In genomic region chr10:121860810-121861209, GRCh38 we compare ENCODE assay signal across 29 cellular contexts.
DNase-seq lines count a peak whose midpoint lies in the region; ATAC-seq and TF ChIP-seq lines count a peak whose summit lies in the region.
"Had no signal": no experiment of that assay in that cellular context is flagged by ENCODE, and none has a peak within 500 bp of the region (broad histone marks: within the 10 kb centered on the region; RNA-seq: fewer than 3 reads in every experiment).

No MANE protein-coding gene starts in this region.

- DNase-seq in cardiac muscle cell (ENCODE audit: low read depth in 1 of 2, low spot score in 1 of 2) (no peak), right atrium auricular region (ENCODE audit: low spot score) (no peak), NCI-H2227 treated with DMSO at 0.1 percent for 48 hours (lab: John Stamatoyannopoulos, UW) (peak; percentile 51), endodermal cell (no peak), prostate gland (ENCODE audit: low spot score) (no peak)
- DNase-seq: ACHN; activated CD8-positive, alpha-beta memory T cell treated with anti-CD3 and anti-CD28 coated beads, Interleukin-2, amount 50 U/mL, for 48 hours; activated CD8-positive, alpha-beta T cell treated with anti-CD3 and anti-CD28 coated beads for 36 hours; activated naive CD4-positive, alpha-beta T cell treated with anti-CD3 and anti-CD28 coated beads for 36 hours; CD8-positive, alpha-beta T cell; DMS 273 treated with DMSO at 0.1 percent for 48 hours; foreskin fibroblast; left ventricle myocardium inferior; NCI-H1436 treated with DMSO at 0.1 percent for 48 hours; NCI-H226; PC-9; posterior cingulate gyrus; stimulated activated CD4-positive, alpha-beta T cell treated with anti-CD3 and anti-CD28 coated beads, Interleukin-4, amount 100 ng/mL, for 1 hour; T-helper 17 cell; tibial artery had no signal

- no peak for TF ChIP-seq POLR2A in prostate gland (IDR thresholded peaks at IDR 0.05)

- 81 to 96% methylated on average over 3 of the region's 3 CpGs for WGBS in endodermal cell (ENCODE audit: insufficient coverage in 1 of 2, insufficient read length in 1 of 2), 2 experiments
- WGBS in prostate gland = 61% methylated on average over 3 of the region's 3 CpGs

- no peak overlapping the region for H3K9ac ChIP-seq in endodermal cell (ENCODE audit: extremely low read depth, low read length, poor library complexity, severe bottlenecking)

- H3K4me3 ChIP-seq in cardiac muscle cell (no peak overlapping the region), right atrium auricular region (no peak overlapping the region), endodermal cell (ENCODE audit: low read length) (no peak overlapping the region), prostate gland (no peak overlapping the region)
- H3K4me3 ChIP-seq: esophagus muscularis mucosa, GM23338, left ventricle myocardium inferior, PC-9, tibial artery, vagina had no signal

- no peak for TF ChIP-seq CTCF in cardiac muscle cell (IDR thresholded peaks at IDR 0.05; ENCODE audit: low read depth, low read length)
- no peak for TF ChIP-seq CTCF in right atrium auricular region (IDR thresholded peaks at IDR 0.05)
- no peak for TF ChIP-seq CTCF in endodermal cell (conservative IDR thresholded peaks at IDR 0.05)
- no peak for TF ChIP-seq CTCF in prostate gland (IDR thresholded peaks at IDR 0.05)

- H3K9me3 ChIP-seq in cardiac muscle cell (ENCODE audit: low read depth) (no peaks in the 10 kb centered on the region), right atrium auricular region (no peaks in the 10 kb centered on the region), endodermal cell (ENCODE audit: control insufficient read depth, low read length) (peaks cover 37% of the 10 kb centered on the region), prostate gland (no peaks in the 10 kb centered on the region)
- H3K9me3 ChIP-seq: esophagus muscularis mucosa, left ventricle myocardium inferior, neutrophil, tibial artery, vagina had no signal

- H3K4me1 ChIP-seq in cardiac muscle cell (ENCODE audit: low read depth) = no peaks in the 10 kb centered on the region
- no peaks in the 10 kb centered on the region for H3K4me1 ChIP-seq in right atrium auricular region
- no peaks in the 10 kb centered on the region for H3K4me1 ChIP-seq in endodermal cell (ENCODE audit: control insufficient read depth, insufficient read depth, low read length)
- no peaks in the 10 kb centered on the region for H3K4me1 ChIP-seq in prostate gland (replicated peaks)
- H3K4me1 ChIP-seq: esophagus muscularis mucosa, left ventricle myocardium inferior, tibial artery, vagina had no signal

- H3K36me3 Mint-ChIP-seq in endodermal cell (ENCODE audit: low read depth) = peaks cover 57% of the 10 kb centered on the region

- H3K27me3 Mint-ChIP-seq in endodermal cell (ENCODE audit: insufficient read depth) = no peaks in the 10 kb centered on the region
- H3K27me3 Mint-ChIP-seq: activated CD8-positive, alpha-beta T cell treated with anti-CD3 and anti-CD28 coated beads for 36 hours; B cell; dendritic cell treated with granulocyte-macrophage colony-stimulating factor and Interleukin-4, amounts not matched to agents 40 ng/mL and 50 ng/mL, for 4 days; T-helper 17 cell had no signal

- H3K9me3 Mint-ChIP-seq in endodermal cell = peaks cover 18% of the 10 kb centered on the region
- H3K9me3 Mint-ChIP-seq: activated naive CD4-positive, alpha-beta T cell treated with anti-CD3 and anti-CD28 coated beads for 36 hours; dendritic cell treated with granulocyte-macrophage colony-stimulating factor and Interleukin-4, amounts not matched to agents 40 ng/mL and 50 ng/mL, for 4 days had no signal

- H3K4me1 Mint-ChIP-seq in endodermal cell = peaks cover 1% of the 10 kb centered on the region
- H3K4me1 Mint-ChIP-seq: GM23338 had no signal

- ATAC-seq in GM18502 (IDR thresholded peaks at IDR 0.05; ENCODE audit: poor library complexity, unreplicated experiment) = no peak
- no peak for ATAC-seq in GM21390 (IDR thresholded peaks at IDR 0.05; ENCODE audit: unreplicated experiment)
- no peak for ATAC-seq in HG03460 (IDR thresholded peaks at IDR 0.05; ENCODE audit: unreplicated experiment)
- ATAC-seq: activated CD8-positive, alpha-beta T cell treated with anti-CD3 and anti-CD28 coated beads for 36 hours; CD8-positive, alpha-beta T cell; GM23338; T-helper 17 cell had no signal

- no peaks in the 10 kb centered on the region for H3K36me3 ChIP-seq in cardiac muscle cell
- no peaks in the 10 kb centered on the region for H3K36me3 ChIP-seq in right atrium auricular region
- H3K36me3 ChIP-seq in endodermal cell (ENCODE audit: control insufficient read depth, insufficient read depth, low read length) = peaks cover 48% of the 10 kb centered on the region
- H3K36me3 ChIP-seq in prostate gland = no peaks in the 10 kb centered on the region

- no peak overlapping the region for H3K27ac Mint-ChIP-seq in endodermal cell
- H3K27ac Mint-ChIP-seq: activated CD8-positive, alpha-beta T cell treated with anti-CD3 and anti-CD28 coated beads for 36 hours; activated naive CD4-positive, alpha-beta T cell treated with anti-CD3 and anti-CD28 coated beads for 36 hours; B cell; CD8-positive, alpha-beta T cell; dendritic cell treated with granulocyte-macrophage colony-stimulating factor and Interleukin-4, amounts not matched to agents 40 ng/mL and 50 ng/mL, for 4 days; GM23338; T-helper 17 cell had no signal

- peak overlapping the region; percentile 4 for H3K27ac ChIP-seq in cardiac muscle cell
- H3K27ac ChIP-seq in right atrium auricular region = no peak overlapping the region
- peak overlapping the region; percentile 36 for H3K27ac ChIP-seq in endodermal cell (ENCODE audit: low read depth, low read length)
- H3K27ac ChIP-seq in prostate gland = no peak overlapping the region
- H3K27ac ChIP-seq: esophagus muscularis mucosa, left ventricle myocardium inferior, neutrophil, PC-9, tibial artery, vagina had no signal

- intact Hi-C loops in prostate gland (cut with DNase I) = no loop called here

- H3K27me3 ChIP-seq in cardiac muscle cell (no peaks in the 10 kb centered on the region), right atrium auricular region (no peaks in the 10 kb centered on the region), endodermal cell (ENCODE audit: control insufficient read depth, insufficient read depth, low read length, poor library complexity, severe bottlenecking) (no peaks in the 10 kb centered on the region), prostate gland (replicated peaks; ENCODE audit: insufficient read depth) (no peaks in the 10 kb centered on the region)
- H3K27me3 ChIP-seq: esophagus muscularis mucosa, neutrophil, tibial artery, vagina had no signal

- H3K4me3 Mint-ChIP-seq in endodermal cell = no peak overlapping the region
- H3K4me3 Mint-ChIP-seq: activated CD8-positive, alpha-beta T cell treated with anti-CD3 and anti-CD28 coated beads for 36 hours; activated naive CD4-positive, alpha-beta T cell treated with anti-CD3 and anti-CD28 coated beads for 36 hours; B cell; CD8-positive, alpha-beta T cell; dendritic cell treated with granulocyte-macrophage colony-stimulating factor and Interleukin-4, amounts not matched to agents 40 ng/mL and 50 ng/mL, for 4 days; GM23338; T-helper 17 cell had no signal

Comparison
In these comparisons a context has a peak if more than half of its experiments do, and no peak if none do; other contexts are left out.
1. H3K27ac ChIP-seq: peak in cardiac muscle cell (single experiment) and endodermal cell (single experiment); none in right atrium auricular region (0 of 2) and prostate gland (0 of 2).